Comparison of ENCODE assay signal across 20 cellular contexts in genomic region chr18:74241970-74242369, GRCh38. TPM values are rescaled to one million over a fixed set of nuclear protein-coding genes. Genes with fewer than 3 reads are reported as not detected.
DNase-seq lines count a peak whose midpoint lies in the region; ATAC-seq and TF ChIP-seq lines count a peak whose summit lies in the region.
"Had no signal": no experiment of that assay in that cellular context is flagged by ENCODE, and none has a peak within 500 bp of the region (broad histone marks: within the 10 kb centered on the region; RNA-seq: fewer than 3 reads in every experiment).

No MANE protein-coding gene starts in this region.

- H3K4me3 ChIP-seq in CD8-positive, alpha-beta memory T cell (ENCODE audit: low read length) = no peak overlapping the region
- H3K4me3 ChIP-seq in body of pancreas (no peak overlapping the region), liver (ENCODE audit: low read depth in 1 of 3, low read length in 3 of 3) (no peak overlapping the region), smooth muscle cell (no peak overlapping the region), colonic mucosa (no peak overlapping the region)
- H3K4me3 ChIP-seq: BLaER1, GM23248, SK-N-MC had no signal

- TF ChIP-seq RAD21 in liver (IDR thresholded peaks at IDR 0.05) = no peak

- H3K79me2 ChIP-seq in smooth muscle cell (ENCODE audit: low read depth) = no peaks in the 10 kb centered on the region

- H3K36me3 Mint-ChIP-seq in CD8-positive, alpha-beta memory T cell = no peaks in the 10 kb centered on the region
- H3K36me3 Mint-ChIP-seq: CD4-positive, alpha-beta memory T cell had no signal

- H3K27me3 ChIP-seq in CD8-positive, alpha-beta memory T cell (ENCODE audit: insufficient read depth, low read length, poor library complexity, severe bottlenecking) = no peaks in the 10 kb centered on the region
- H3K27me3 ChIP-seq in body of pancreas = no peaks in the 10 kb centered on the region
- H3K27me3 ChIP-seq in liver (ENCODE audit: control insufficient read depth in 4 of 4, insufficient read depth in 4 of 4, low read length in 3 of 4) = no peaks in the 10 kb centered on the region
- H3K27me3 ChIP-seq in smooth muscle cell (ENCODE audit: low read depth) = no peaks in the 10 kb centered on the region
- no peaks in the 10 kb centered on the region for H3K27me3 ChIP-seq in colonic mucosa
- H3K27me3 ChIP-seq: BLaER1 had no signal

- H3K9me3 ChIP-seq in CD8-positive, alpha-beta memory T cell (ENCODE audit: low read length) = no peaks in the 10 kb centered on the region
- H3K9me3 ChIP-seq in body of pancreas (no peaks in the 10 kb centered on the region), liver (ENCODE audit: control insufficient read depth in 4 of 4, low read length in 3 of 4) (no peaks in the 10 kb centered on the region), smooth muscle cell (replicated peaks; ENCODE audit: low read depth) (no peaks in the 10 kb centered on the region), colonic mucosa (no peaks in the 10 kb centered on the region)
- H3K9me3 ChIP-seq: BLaER1 had no signal

- H3K4me3 Mint-ChIP-seq in CD8-positive, alpha-beta memory T cell = no peak overlapping the region
- H3K4me3 Mint-ChIP-seq: CD4-positive, alpha-beta memory T cell had no signal

- H3K9ac ChIP-seq in liver (ENCODE audit: low read depth in 1 of 2, low read length in 2 of 2) (peak overlapping the region in 1 of 2 donors; percentile 80), smooth muscle cell (ENCODE audit: low read depth) (no peak overlapping the region), colonic mucosa (ENCODE audit: low read depth in 2 of 2, low read length in 2 of 2) (peak overlapping the region in 1 of 2 donors; percentile 9)
- H3K9ac ChIP-seq: BLaER1, GM23248 had no signal

- POLR2A ChIA-PET in CD8-positive, alpha-beta memory T cell (lab: Charles Lee) = interaction anchor here (0.6 kb wide), 1 partner anchor 92 kb away, joined by 3 read pairs; no protein-coding TSS in a partner anchor

- peak overlapping the region; percentile 8 for H2AFZ ChIP-seq in smooth muscle cell (ENCODE audit: low read depth)
- H2AFZ ChIP-seq: GM23248 had no signal

- TF ChIP-seq POLR2A in body of pancreas (IDR thresholded peaks at IDR 0.05) = no peak

- H3F3A ChIP-seq in smooth muscle cell (ENCODE audit: low read depth) = no peaks in the 10 kb centered on the region

- ATAC-seq in body of pancreas = no peak
- ATAC-seq: HCT116 had no signal

- H4K20me1 ChIP-seq in smooth muscle cell (ENCODE audit: low read depth) = no peaks in the 10 kb centered on the region
- H4K20me1 ChIP-seq: BLaER1 had no signal

- CTCF ChIA-PET in CD8-positive, alpha-beta memory T cell (lab: Charles Lee) = interaction anchor here (1.1 kb wide), 1 partner anchor 9 kb away, joined by 3 read pairs; no protein-coding TSS in a partner anchor

- 25 to 36% methylated on average over 3 of the region's 3 CpGs for WGBS in body of pancreas, 2 donors
- WGBS in liver = 26% methylated on average over 3 of the region's 3 CpGs
- 92% methylated on average over 3 of the region's 3 CpGs for WGBS in smooth muscle cell (ENCODE audit: low lambda C conversion rate)

- H3K27ac Mint-ChIP-seq in CD8-positive, alpha-beta memory T cell = no peak overlapping the region
- H3K27ac Mint-ChIP-seq: CD4-positive, alpha-beta memory T cell had no signal

- H3K27ac ChIP-seq in CD8-positive, alpha-beta memory T cell (ENCODE audit: low read depth, low read length) = peak overlapping the region; percentile 35
- peak overlapping the region in 3 of 4 donors; percentile 54 to 77 (median 69) for H3K27ac ChIP-seq in body of pancreas
- H3K27ac ChIP-seq in liver (ENCODE audit: low read depth in 1 of 2, low read length in 2 of 2) = peak overlapping the region; percentile 72 to 87
- no peak overlapping the region for H3K27ac ChIP-seq in smooth muscle cell (ENCODE audit: low read depth)
- no peak overlapping the region for H3K27ac ChIP-seq in colonic mucosa
- H3K27ac ChIP-seq: BLaER1, GM23248, SK-N-MC had no signal

- H3K4me1 ChIP-seq in CD8-positive, alpha-beta memory T cell (ENCODE audit: insufficient read depth, low read length) = no peaks in the 10 kb centered on the region
- peaks cover 35% of the 10 kb centered on the region for H3K4me1 ChIP-seq in body of pancreas
- peaks cover 9 to 34% (median 25%) of the 10 kb centered on the region in 4 donors for H3K4me1 ChIP-seq in liver (ENCODE audit: control insufficient read depth in 4 of 4, insufficient read depth in 4 of 4, low read length in 3 of 4)
- no peaks in the 10 kb centered on the region for H3K4me1 ChIP-seq in smooth muscle cell (ENCODE audit: low read depth)
- no peaks in the 10 kb centered on the region for H3K4me1 ChIP-seq in colonic mucosa
- H3K4me1 ChIP-seq: BLaER1 had no signal

- intact Hi-C loops in body of pancreas (cut with DNase I) = no loop called here
- intact Hi-C loops in colonic mucosa (cut with DNase I) = no loop called here

- H3K4me2 ChIP-seq in smooth muscle cell = peak overlapping the region; percentile 23
- H3K4me2 ChIP-seq: BLaER1 had no signal

- no peak for DNase-seq in CD8-positive, alpha-beta memory T cell
- DNase-seq in body of pancreas (no peak), smooth muscle cell (lab: John Stamatoyannopoulos, UW; ENCODE audit: unreplicated experiment) (no peak), A172 (ENCODE audit: low spot score) (no peak), colonic mucosa (no peak)
- DNase-seq in activated naive CD4-positive, alpha-beta T cell treated with Interleukin-2 at 50 U/mL for 16 hours = no peak
- DNase-seq: CD4-positive, alpha-beta memory T cell; DMS79 treated with DMSO at 0.1 percent for 48 hours; GM23248; NCI-H1105; NCI-H2081; NCI-H2171 treated with DMSO at 0.1 percent for 48 hours; NCI-H446; SHP77 had no signal

- no peaks in the 10 kb centered on the region for H3K36me3 ChIP-seq in CD8-positive, alpha-beta memory T cell (ENCODE audit: insufficient read depth, low read length)
- H3K36me3 ChIP-seq in body of pancreas (replicated peaks in 1 of 2; ENCODE audit: insufficient read depth in 1 of 2, low read depth in 2 of 2) (no peaks in the 10 kb centered on the region), liver (ENCODE audit: control insufficient read depth in 4 of 4, insufficient read depth in 3 of 4, low read depth in 1 of 4, low read length in 3 of 4) (no peaks in the 10 kb centered on the region), smooth muscle cell (ENCODE audit: low read depth) (no peaks in the 10 kb centered on the region), colonic mucosa (no peaks in the 10 kb centered on the region)
- H3K36me3 ChIP-seq: BLaER1 had no signal

- no peaks in the 10 kb centered on the region for H3K9me3 Mint-ChIP-seq in CD8-positive, alpha-beta memory T cell
- H3K9me3 Mint-ChIP-seq: CD4-positive, alpha-beta memory T cell had no signal

- TF ChIP-seq CTCF in body of pancreas (IDR thresholded peaks at IDR 0.05) (no peak), liver (IDR thresholded peaks at IDR 0.05; ENCODE audit: low read depth, low read length, missing input control) (no peak), smooth muscle cell (IDR thresholded peaks at IDR 0.05; ENCODE audit: borderline replicate concordance, insufficient read depth, poor library complexity, severe bottlenecking) (no peak), colonic mucosa (IDR thresholded peaks at IDR 0.05) (no peak)

- no peaks in the 10 kb centered on the region for H3K4me1 Mint-ChIP-seq in CD8-positive, alpha-beta memory T cell
- H3K4me1 Mint-ChIP-seq: CD4-positive, alpha-beta memory T cell had no signal

- H3K27me3 Mint-ChIP-seq in CD8-positive, alpha-beta memory T cell = peaks cover 11 to 33% of the 10 kb centered on the region in 2 donors

TF ChIP-seq in liver, 16 proteins besides CTCF, POLR2A, EP300 and RAD21:
- TF ChIP-seq SP1 (IDR thresholded peaks at IDR 0.05) (no peak), YY1 (IDR thresholded peaks at IDR 0.05) (peak; percentile 6)

RNA-seq across cellular contexts. Expression of gene CYB5A, which starts 49.8 kb away (rescaled TPM):
- total RNA-seq in CD8-positive, alpha-beta memory T cell = 10 to 100 TPM; 70.3 to 77.7 TPM
- polyA plus RNA-seq in CD8-positive, alpha-beta memory T cell = 87.8 TPM
- total RNA-seq in body of pancreas (100 to 1,000 TPM; 209 to 264 TPM), liver (100 to 1,000 TPM; 277 to 605 TPM), smooth muscle cell (52.8 and 61.5 TPM in 2 replicates), colonic mucosa (100 to 1,000 TPM; 107 to 114 TPM)
- polyA plus RNA-seq in liver (1,000 to 10,000 TPM; 1,639 to 2,022 TPM), smooth muscle cell (77.6 and 83.2 TPM in 2 replicates)
- 0.60 and 5.7 TPM in 2 replicates for total RNA-seq in A172 (2014; rRNA removed; shearing (Covaris generic))
- total RNA-seq: G401, OCI-LY7 had no signal

Comparison
In these comparisons a context has a peak if more than half of its experiments do, and no peak if none do; other contexts are left out.
1. H3K27ac ChIP-seq: peak in CD8-positive, alpha-beta memory T cell (single experiment), body of pancreas (3 of 4) and liver (2 of 2); none in smooth muscle cell (single experiment) and colonic mucosa (single experiment).